ENCODE assay signal across 8 cellular contexts in the genomic region with DNA sequence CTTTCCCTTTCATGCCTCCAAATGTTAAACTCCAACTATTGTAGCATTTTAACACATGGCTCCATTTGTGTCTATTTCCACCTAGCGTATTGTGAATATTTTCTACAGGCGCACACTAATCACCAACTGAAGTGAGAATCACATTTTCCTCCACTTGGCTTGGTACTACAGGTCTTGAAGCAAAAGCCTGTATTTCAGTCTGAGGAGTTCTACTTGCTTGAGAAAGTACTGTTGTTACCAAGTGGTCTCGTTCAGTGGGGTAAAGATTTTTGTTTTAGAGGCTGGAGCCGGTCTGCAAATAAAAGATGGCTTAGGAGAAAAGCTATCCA. TPM values are rescaled to one million over a fixed set of nuclear protein-coding genes. Genes with fewer than 3 reads are reported as not detected.
A peak's percentile ranks its signal among the peaks of the same experiment; 100 is the strongest.
DNase-seq lines count a peak whose midpoint lies in the region; ATAC-seq and TF ChIP-seq lines count a peak whose summit lies in the region.

No MANE protein-coding gene starts in this region.

- intact Hi-C loops in Calu3 (cut with micrococcal nuclease; ENCODE audit: unreplicated experiment) = no loop called here

- peak overlapping the region; percentile 95 for H3K4me3 Mint-ChIP-seq in Calu3 (ENCODE audit: low read depth, unreplicated experiment)

- no peaks in the 10 kb centered on the region for H3K9me3 ChIP-seq in MM.1S (replicated peaks; ENCODE audit: insufficient read depth, low read length)
- no peaks in the 10 kb centered on the region for H3K9me3 ChIP-seq in effector memory CD4-positive, alpha-beta T cell (ENCODE audit: control insufficient read depth, low read length)
- no peaks in the 10 kb centered on the region for H3K9me3 ChIP-seq in osteoblast (ENCODE audit: low read depth, low read length)

- H3K36me3 Mint-ChIP-seq in Calu3 (ENCODE audit: insufficient read depth, unreplicated experiment) = peaks cover 32% of the 10 kb centered on the region

- H3K9ac ChIP-seq in MM.1S (ENCODE audit: low read length) = no peak overlapping the region; the same call in 1 of the 2 replicates

- H4K20me1 ChIP-seq in MM.1S (ENCODE audit: insufficient read depth, low read length) = no peaks in the 10 kb centered on the region
- peaks cover 8% of the 10 kb centered on the region for H4K20me1 ChIP-seq in osteoblast (ENCODE audit: insufficient read depth, low read length)

- H3K4me1 ChIP-seq in MM.1S (ENCODE audit: low read length) (no peaks in the 10 kb centered on the region), osteoblast (ENCODE audit: insufficient read depth, low read length) (peaks cover 15% of the 10 kb centered on the region)
- H3K4me1 ChIP-seq in effector memory CD4-positive, alpha-beta T cell (ENCODE audit: control insufficient read depth, insufficient read depth, low read length, poor library complexity, severe bottlenecking) = no peaks in the 10 kb centered on the region

- H3K27me3 Mint-ChIP-seq in Calu3 (ENCODE audit: unreplicated experiment) = no peaks in the 10 kb centered on the region

- no peak overlapping the region for H3K27ac ChIP-seq in MM.1S (ENCODE audit: low read length)
- no peak overlapping the region for H3K27ac ChIP-seq in effector memory CD4-positive, alpha-beta T cell (ENCODE audit: insufficient read depth, low read length, poor library complexity, severe bottlenecking)
- peak overlapping the region; percentile 90 for H3K27ac ChIP-seq in osteoblast (ENCODE audit: low read depth, low read length)

- DNase-seq in Calu3 (no peak), MM.1S (no peak), osteoblast (ENCODE audit: insufficient read length, low spot score, missing footprints) (no peak), AML-193 (lab: John Stamatoyannopoulos, UW) (no peak), LoVo (ENCODE audit: low spot score) (no peak)
- DNase-seq in effector memory CD4-positive, alpha-beta T cell = no peak
- no peak for DNase-seq in stimulated activated CD4-positive, alpha-beta T cell treated with anti-CD3 and anti-CD28 coated beads, Interleukin-12 subunit alpha, Interleukin-12 subunit beta, amount 100 ng/mL, for 4 hours

- no peak for TF ChIP-seq CTCF in Calu3 (IDR thresholded peaks at IDR 0.05; ENCODE audit: unreplicated experiment)
- TF ChIP-seq CTCF in MM.1S (IDR thresholded peaks at IDR 0.05; ENCODE audit: low read length) = no peak
- no peak for TF ChIP-seq CTCF in osteoblast (IDR thresholded peaks at IDR 0.05; ENCODE audit: extremely low read depth, low read depth, low read length)

- no peaks in the 10 kb centered on the region for H3K9me3 Mint-ChIP-seq in Calu3 (ENCODE audit: low read depth, unreplicated experiment)

- 0 out of 2 replicates have a peak overlapping the region, but pooled peaks have one; percentile 61 for H2AFZ ChIP-seq in MM.1S (ENCODE audit: low read length)
- H2AFZ ChIP-seq in osteoblast (ENCODE audit: low read length) = peak overlapping the region; percentile 87

- peaks cover 11% of the 10 kb centered on the region for H3K79me2 ChIP-seq in MM.1S (ENCODE audit: low read length)
- H3K79me2 ChIP-seq in osteoblast (ENCODE audit: insufficient read depth, low read length) = peaks cover 38% of the 10 kb centered on the region

- H3K4me2 ChIP-seq in MM.1S (ENCODE audit: low read depth, low read length) (peak overlapping the region; percentile 54), osteoblast (ENCODE audit: insufficient read depth, low read length) (peak overlapping the region; percentile 100)

- peaks cover 8% of the 10 kb centered on the region for H3K4me1 Mint-ChIP-seq in Calu3 (ENCODE audit: low read depth, unreplicated experiment)

- H3K9me2 ChIP-seq in MM.1S (replicated peaks; ENCODE audit: insufficient read depth, low read length) = no peaks in the 10 kb centered on the region

- CTCF ChIA-PET in Calu3 (lab: Charles Lee) = no interaction called here

- peak overlapping the region; percentile 44; the same call in 1 of the 2 replicates for H3K4me3 ChIP-seq in MM.1S (ENCODE audit: low read length)
- peak overlapping the region; percentile 100 for H3K4me3 ChIP-seq in effector memory CD4-positive, alpha-beta T cell (ENCODE audit: insufficient read depth, low read depth, low read length, poor library complexity, severe bottlenecking)
- H3K4me3 ChIP-seq in osteoblast (ENCODE audit: insufficient read depth, low read length) = peak overlapping the region; percentile 99

- H3K27ac Mint-ChIP-seq in Calu3 (ENCODE audit: unreplicated experiment) = peak overlapping the region; percentile 92

- ATAC-seq in GM21717 (IDR thresholded peaks at IDR 0.05; ENCODE audit: unreplicated experiment) = peak; percentile 1

- H3K27me3 ChIP-seq in MM.1S (replicated peaks; ENCODE audit: insufficient read depth, low read length) (no peaks in the 10 kb centered on the region), osteoblast (ENCODE audit: insufficient read depth, low read length) (no peaks in the 10 kb centered on the region)
- no peaks in the 10 kb centered on the region for H3K27me3 ChIP-seq in effector memory CD4-positive, alpha-beta T cell (replicated peaks; ENCODE audit: control insufficient read depth, insufficient read depth, low read length, poor library complexity, severe bottlenecking)

- H3K36me3 ChIP-seq in MM.1S (replicated peaks; ENCODE audit: insufficient read depth, low read length) = no peaks in the 10 kb centered on the region
- no peaks in the 10 kb centered on the region for H3K36me3 ChIP-seq in effector memory CD4-positive, alpha-beta T cell (ENCODE audit: control insufficient read depth, insufficient read depth, low read length)
- H3K36me3 ChIP-seq in osteoblast (ENCODE audit: insufficient read depth, low read length) = peaks cover 15% of the 10 kb centered on the region

- BruUV-seq in Calu3 (replicated peaks; lab: Mats Ljungman, UMichigan) = no TSS peak

- H3F3A ChIP-seq in MM.1S (ENCODE audit: insufficient read depth, low read length) = no peaks in the 10 kb centered on the region

RNA-seq across cellular contexts. Expression of gene PTBP2, which starts 0.6 kb away (rescaled TPM):
- total RNA-seq in Calu3 (2022) (20.7 and 31.0 TPM in 2 replicates), osteoblast (17.0 and 23.0 TPM in 2 replicates)

Comparison
In these comparisons a context has a peak if more than half of its experiments do, and no peak if none do; other contexts are left out.
1. H3K4me3 ChIP-seq: peak in every context shown above with its lines; median percentile 100 in effector memory CD4-positive, alpha-beta T cell; 99 in osteoblast; 44 in MM.1S.